ENCODE assay signal across 8 cellular contexts in the genomic region with DNA sequence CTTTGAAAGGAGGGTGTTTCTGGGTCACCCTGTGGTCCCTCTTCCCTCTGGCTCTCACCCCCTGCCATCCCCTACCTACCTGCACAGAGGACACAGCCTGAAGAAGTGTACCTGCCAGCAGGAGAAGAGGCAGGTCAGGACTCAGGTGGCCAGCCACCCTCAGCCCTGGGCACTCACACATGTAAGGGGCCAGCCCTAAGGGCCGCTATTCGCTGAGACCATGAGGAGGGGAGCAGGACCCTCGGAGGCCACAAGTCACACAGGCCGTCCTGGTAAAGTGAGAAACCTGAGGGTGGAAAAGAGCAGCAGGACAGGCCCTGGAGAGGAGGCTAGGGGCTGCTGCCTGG. TPM values are rescaled to one million over a fixed set of nuclear protein-coding genes. Genes with fewer than 3 reads are reported as not detected.
DNase-seq lines count a peak whose midpoint lies in the region; ATAC-seq and TF ChIP-seq lines count a peak whose summit lies in the region.

No MANE protein-coding gene starts in this region.

- peaks cover 0 to 31% (median 15%) of the 10 kb centered on the region in 4 donors for H3K4me1 ChIP-seq in tibial nerve

- peak overlapping the region; percentile 94 for H3K27ac Mint-ChIP-seq in activated T-cell treated with anti-CD3 and anti-CD28 coated beads, Interleukin-2, amount 50 U/mL, for 72 hours
- peak overlapping the region; percentile 84 for H3K27ac Mint-ChIP-seq in activated naive CD4-positive, alpha-beta T cell treated with anti-CD3 and anti-CD28 coated beads, Interleukin-2, amount 50 U/mL, for 24 hours

- no peak for TF ChIP-seq EP300 in tibial nerve (IDR thresholded peaks at IDR 0.05)

- WGBS in tibial nerve, 2 donors, result 8 to 11% methylated on average over 4 of the region's 4 CpGs

- H3K36me3 Mint-ChIP-seq in activated T-cell treated with anti-CD3 and anti-CD28 coated beads, Interleukin-2, amount 50 U/mL, for 72 hours (ENCODE audit: insufficient read depth in 2 of 2), result peaks cover 11% of the 10 kb centered on the region in 2 donors
- peaks cover 2% of the 10 kb centered on the region for H3K36me3 Mint-ChIP-seq in activated naive CD4-positive, alpha-beta T cell treated with anti-CD3 and anti-CD28 coated beads, Interleukin-2, amount 50 U/mL, for 24 hours

- no peaks in the 10 kb centered on the region for H3K27me3 ChIP-seq in tibial nerve

- H3K27me3 Mint-ChIP-seq in activated T-cell treated with anti-CD3 and anti-CD28 coated beads, Interleukin-2, amount 50 U/mL, for 72 hours (ENCODE audit: low read depth), result no peaks in the 10 kb centered on the region
- no peaks in the 10 kb centered on the region for H3K27me3 Mint-ChIP-seq in activated naive CD4-positive, alpha-beta T cell treated with anti-CD3 and anti-CD28 coated beads, Interleukin-2, amount 50 U/mL, for 24 hours

- peak overlapping the region; percentile 52 to 75 (median 68) for H3K4me3 ChIP-seq in tibial nerve

- TF ChIP-seq POLR2A in tibial nerve (IDR thresholded peaks at IDR 0.05), result no peak

- intact Hi-C loops in left colon (cut with DNase I, micrococcal nuclease), result no loop called here

- no peak for DNase-seq in activated T-cell treated with anti-CD3 and anti-CD28 coated beads, Interleukin-2, amount 50 U/mL, for 72 hours
- DNase-seq in activated T-cell treated with anti-CD3 and anti-CD28 coated beads for 4 hours (no peak), left colon (no peak), tibial nerve (ENCODE audit: low spot score in 2 of 2) (no peak), RPMI8226 (no peak), COLO668 (lab: John Stamatoyannopoulos, UW; ENCODE audit: unreplicated experiment) (no peak)

- H3K36me3 ChIP-seq in tibial nerve, result peaks cover 0 to 29% (median 0%) of the 10 kb centered on the region in 3 donors

- H3K27ac ChIP-seq in tibial nerve, result peak overlapping the region in 3 of 4 donors; percentile 89 to 97 (median 94)

- H3K9me3 Mint-ChIP-seq in activated T-cell treated with anti-CD3 and anti-CD28 coated beads, Interleukin-2, amount 50 U/mL, for 72 hours, result no peaks in the 10 kb centered on the region
- no peaks in the 10 kb centered on the region for H3K9me3 Mint-ChIP-seq in activated naive CD4-positive, alpha-beta T cell treated with anti-CD3 and anti-CD28 coated beads, Interleukin-2, amount 50 U/mL, for 24 hours

- peaks cover 36% of the 10 kb centered on the region for H3K4me1 Mint-ChIP-seq in activated T-cell treated with anti-CD3 and anti-CD28 coated beads, Interleukin-2, amount 50 U/mL, for 72 hours (ENCODE audit: low read depth)
- H3K4me1 Mint-ChIP-seq in activated naive CD4-positive, alpha-beta T cell treated with anti-CD3 and anti-CD28 coated beads, Interleukin-2, amount 50 U/mL, for 24 hours, result peaks cover 41% of the 10 kb centered on the region

- ATAC-seq in activated T-cell treated with anti-CD3 and anti-CD28 coated beads, Interleukin-2, amount 50 U/mL, for 72 hours (replicated peaks in 1 of 2), result no peak
- peak; percentile 0 for ATAC-seq in left colon
- ATAC-seq in GM21381 (IDR thresholded peaks at IDR 0.05; ENCODE audit: unreplicated experiment), result no peak

- H3K4me3 Mint-ChIP-seq in activated T-cell treated with anti-CD3 and anti-CD28 coated beads, Interleukin-2, amount 50 U/mL, for 72 hours, result peak overlapping the region; percentile 93 to 95
- peak overlapping the region; percentile 93 for H3K4me3 Mint-ChIP-seq in activated naive CD4-positive, alpha-beta T cell treated with anti-CD3 and anti-CD28 coated beads, Interleukin-2, amount 50 U/mL, for 24 hours

- no peaks in the 10 kb centered on the region for H3K9me3 ChIP-seq in tibial nerve

- no peak for TF ChIP-seq CTCF in tibial nerve (IDR thresholded peaks at IDR 0.05)

RNA-seq across cellular contexts. Expression of a gene that starts 1.2 kb away (rescaled TPM):
- total RNA-seq in activated T-cell treated with anti-CD3 and anti-CD28 coated beads, Interleukin-2, amount 50 U/mL, for 72 hours, result 10 to 100 TPM; 42.8 to 57.6 TPM
- total RNA-seq in left colon (10 to 100 TPM; 26.9 to 31.4 TPM), tibial nerve (100 to 1,000 TPM in 1 of 4 donors, 10 to 100 TPM in 3; 40.8 to 118 (median 68.5) TPM)

RNA-seq across cellular contexts. Expression of a gene that starts 19.7 kb away (rescaled TPM):
- 10 to 100 TPM; 42.2 to 47.6 TPM for total RNA-seq in activated T-cell treated with anti-CD3 and anti-CD28 coated beads, Interleukin-2, amount 50 U/mL, for 72 hours
- total RNA-seq in left colon (10 to 100 TPM; 32.9 to 36.2 TPM), tibial nerve (10 to 100 TPM; 22.4 to 38.4 (median 31.8) TPM)

RNA-seq across cellular contexts. Expression of a gene that starts 32.0 kb away (rescaled TPM):
- 10 to 100 TPM; 23.1 to 25.3 TPM for total RNA-seq in activated T-cell treated with anti-CD3 and anti-CD28 coated beads, Interleukin-2, amount 50 U/mL, for 72 hours
- 10 to 100 TPM; 22.2 to 25.9 TPM for total RNA-seq in left colon
- total RNA-seq in tibial nerve, result 10 to 100 TPM; 16.8 to 24.6 (median 21.7) TPM

RNA-seq across cellular contexts. Expression of a gene that starts 48.3 kb away (rescaled TPM):
- total RNA-seq in activated T-cell treated with anti-CD3 and anti-CD28 coated beads, Interleukin-2, amount 50 U/mL, for 72 hours, result 1 to 10 TPM; 4.0 to 6.1 TPM
- total RNA-seq in left colon (1 to 10 TPM; 7.5 to 9.2 TPM), tibial nerve (1 to 10 TPM; 3.3 to 7.3 (median 5.4) TPM)
